Comparison of ENCODE assay signal across 37 cellular contexts in the genomic region with DNA sequence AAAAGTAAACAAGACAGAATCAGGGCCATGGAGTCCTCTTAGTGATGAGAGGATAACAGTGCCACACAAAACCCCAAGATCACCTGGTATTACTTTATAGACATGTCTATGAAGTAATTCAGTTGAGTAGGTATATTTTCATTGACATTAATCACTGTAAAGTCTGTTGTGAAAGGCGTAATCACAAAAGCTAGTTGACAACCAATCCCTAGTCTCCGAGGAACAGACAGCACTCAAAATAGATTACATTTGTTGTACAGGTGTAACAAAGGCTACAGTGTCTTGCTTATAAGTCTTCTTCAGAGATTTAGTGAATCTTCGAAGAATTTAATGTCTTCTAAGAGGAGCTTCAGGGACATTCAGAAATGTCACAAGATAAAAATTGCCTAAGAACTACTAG.
"Had no signal": no experiment of that assay in that cellular context is flagged by ENCODE, and none has a peak within 500 bp of the region (broad histone marks: within the 10 kb centered on the region; RNA-seq: fewer than 3 reads in every experiment).

No MANE protein-coding gene starts in this region.

- H3K36me3 Mint-ChIP-seq: activated naive CD4-positive, alpha-beta T cell treated with anti-CD3 and anti-CD28 coated beads, Interleukin-2, amount 50 U/mL, for 24 hours; brain had no signal

- H3K9me3 Mint-ChIP-seq: activated naive CD4-positive, alpha-beta T cell treated with anti-CD3 and anti-CD28 coated beads, Interleukin-2, amount 50 U/mL, for 24 hours; activated T-cell treated with anti-CD3 and anti-CD28 coated beads, Interleukin-2, amount 50 U/mL, for 24 hours; activated T-cell treated with anti-CD3 and anti-CD28 coated beads, Interleukin-2, amount 50 U/mL, for 72 hours; central memory CD8-positive, alpha-beta T cell had no signal

- H3K4me3 ChIP-seq: adrenal gland, ascending aorta, body of pancreas, breast epithelium, cardiac muscle cell had no signal

- H3K27ac ChIP-seq: adrenal gland, ascending aorta, body of pancreas, brain microvascular endothelial cell, breast epithelium, cardiac muscle cell had no signal

- H3K4me3 Mint-ChIP-seq: activated naive CD4-positive, alpha-beta T cell treated with anti-CD3 and anti-CD28 coated beads for 36 hours; activated naive CD4-positive, alpha-beta T cell treated with anti-CD3 and anti-CD28 coated beads, Interleukin-2, amount 10 ng/mL, durations not matched to agents 7 days and 5 days; activated naive CD4-positive, alpha-beta T cell treated with anti-CD3 and anti-CD28 coated beads, Interleukin-2, amount 50 U/mL, for 24 hours; activated naive CD8-positive, alpha-beta T cell treated with anti-CD3 and anti-CD28 coated beads for 36 hours; activated naive CD8-positive, alpha-beta T cell treated with anti-CD3 and anti-CD28 coated beads, Interleukin-2, amount 10 ng/mL, durations not matched to agents 7 days and 5 days; activated T-cell treated with anti-CD3 and anti-CD28 coated beads, Interleukin-2, amount 50 U/mL, for 24 hours; activated T-cell treated with anti-CD3 and anti-CD28 coated beads, Interleukin-2, amount 50 U/mL, for 4 hours; activated T-cell treated with anti-CD3 and anti-CD28 coated beads, Interleukin-2, amount 50 U/mL, for 72 hours; activated T-helper 1 cell treated with anti-CD3 and anti-CD28 coated beads, Interleukin-12 subunit alpha, Interleukin-12 subunit beta, Interleukin-2, Interleukin-4 antibody, amounts not matched to agents 30 ng/mL and 10 ng/mL and 1 ng/mL, durations not matched to agents 14 hours and 24 hours and 36 hours; activated T-helper 17 cell treated with anti-CD3 and anti-CD28 coated beads, Interleukin-2, amount 50 U/mL, for 72 hours; brain; central memory CD8-positive, alpha-beta T cell had no signal

- DNase-seq: activated effector memory CD4-positive, alpha-beta T cell treated with anti-CD3 and anti-CD28 coated beads, Interleukin-2, amount 50 U/mL, for 16 hours; activated effector memory CD4-positive, alpha-beta T cell treated with Interleukin-2 at 50 U/mL for 16 hours; activated gamma-delta T cell; activated gamma-delta T cell treated with Interleukin-2 at 50 U/mL for 16 hours; activated naive CD4-positive, alpha-beta T cell; activated naive CD4-positive, alpha-beta T cell treated with anti-CD3 and anti-CD28 coated beads for 36 hours; activated naive CD4-positive, alpha-beta T cell treated with anti-CD3 and anti-CD28 coated beads, Interleukin-2, amount 10 ng/mL, durations not matched to agents 7 days and 5 days; activated naive CD4-positive, alpha-beta T cell treated with anti-CD3 and anti-CD28 coated beads, Interleukin-2, amount 50 U/mL, for 16 hours; activated naive CD4-positive, alpha-beta T cell treated with Interleukin-2 at 50 U/mL for 16 hours; activated naive CD8-positive, alpha-beta T cell treated with anti-CD3 and anti-CD28 coated beads for 36 hours; activated naive CD8-positive, alpha-beta T cell treated with anti-CD3 and anti-CD28 coated beads, Interleukin-2, amount 10 ng/mL, durations not matched to agents 7 days and 5 days; activated T-cell treated with anti-CD3 and anti-CD28 coated beads for 4 hours; activated T-cell treated with anti-CD3 and anti-CD28 coated beads, Interleukin-2, amount 50 U/mL, for 1 hour; activated T-cell treated with anti-CD3 and anti-CD28 coated beads, Interleukin-2, amount 50 U/mL, for 24 hours; activated T-cell treated with anti-CD3 and anti-CD28 coated beads, Interleukin-2, amount 50 U/mL, for 4 hours; activated T-cell treated with anti-CD3 and anti-CD28 coated beads, Interleukin-2, amount 50 U/mL, for 48 hours; activated T-cell treated with anti-CD3 and anti-CD28 coated beads, Interleukin-2, amount 50 U/mL, for 72 hours; adrenal gland; amniotic stem cell; amygdala; anterior cingulate cortex; aorta; body of pancreas; brain microvascular endothelial cell; caudate nucleus; central memory CD4-positive, alpha-beta T cell; cerebellar nuclear complex had no signal

- ATAC-seq: activated naive CD4-positive, alpha-beta T cell treated with anti-CD3 and anti-CD28 coated beads, Interleukin-2, amount 50 U/mL, for 72 hours; activated T-cell treated with anti-CD3 and anti-CD28 coated beads, Interleukin-2, amount 50 U/mL, for 4 hours; activated T-cell treated with anti-CD3 and anti-CD28 coated beads, Interleukin-2, amount 50 U/mL, for 72 hours; activated T-helper 17 cell treated with anti-CD3 and anti-CD28 coated beads, Interleukin-2, amount 50 U/mL, for 72 hours; body of pancreas had no signal

- H3K27me3 ChIP-seq: adrenal gland, ascending aorta, body of pancreas, brain microvascular endothelial cell, breast epithelium, cardiac muscle cell had no signal

- H3K27ac Mint-ChIP-seq: activated naive CD4-positive, alpha-beta T cell treated with anti-CD3 and anti-CD28 coated beads for 36 hours; activated naive CD4-positive, alpha-beta T cell treated with anti-CD3 and anti-CD28 coated beads, Interleukin-2, amount 10 ng/mL, durations not matched to agents 7 days and 5 days; activated naive CD4-positive, alpha-beta T cell treated with anti-CD3 and anti-CD28 coated beads, Interleukin-2, amount 50 U/mL, for 24 hours; activated naive CD4-positive, alpha-beta T cell treated with anti-CD3 and anti-CD28 coated beads, Interleukin-2, amount 50 U/mL, for 72 hours; activated naive CD8-positive, alpha-beta T cell treated with anti-CD3 and anti-CD28 coated beads for 36 hours; activated naive CD8-positive, alpha-beta T cell treated with anti-CD3 and anti-CD28 coated beads, Interleukin-2, amount 10 ng/mL, durations not matched to agents 7 days and 5 days; activated T-cell treated with anti-CD3 and anti-CD28 coated beads, Interleukin-2, amount 50 U/mL, for 24 hours; activated T-cell treated with anti-CD3 and anti-CD28 coated beads, Interleukin-2, amount 50 U/mL, for 72 hours; activated T-helper 1 cell treated with anti-CD3 and anti-CD28 coated beads, Interleukin-12 subunit alpha, Interleukin-12 subunit beta, Interleukin-2, Interleukin-4 antibody, amounts not matched to agents 30 ng/mL and 10 ng/mL and 1 ng/mL, durations not matched to agents 14 hours and 24 hours and 36 hours; activated T-helper 17 cell treated with anti-CD3 and anti-CD28 coated beads, Interleukin-2, amount 50 U/mL, for 72 hours; activated T-helper 2 cell treated with anti-CD3 and anti-CD28 coated beads, Interferon-gamma antibody, Interleukin-2, Interleukin-4, amounts not matched to agents 10 μg/mL and 5 μg/mL and 100 μg/mL, durations not matched to agents 14 hours and 24 hours and 36 hours; brain had no signal

- H3K27me3 Mint-ChIP-seq: activated naive CD4-positive, alpha-beta T cell treated with anti-CD3 and anti-CD28 coated beads, Interleukin-2, amount 10 ng/mL, durations not matched to agents 7 days and 5 days; activated naive CD4-positive, alpha-beta T cell treated with anti-CD3 and anti-CD28 coated beads, Interleukin-2, amount 50 U/mL, for 24 hours; activated naive CD8-positive, alpha-beta T cell treated with anti-CD3 and anti-CD28 coated beads for 36 hours; activated naive CD8-positive, alpha-beta T cell treated with anti-CD3 and anti-CD28 coated beads, Interleukin-2, amount 10 ng/mL, durations not matched to agents 7 days and 5 days; activated T-cell treated with anti-CD3 and anti-CD28 coated beads, Interleukin-2, amount 50 U/mL, for 24 hours; activated T-helper 17 cell treated with anti-CD3 and anti-CD28 coated beads, Interleukin-2, amount 50 U/mL, for 72 hours; brain; central memory CD8-positive, alpha-beta T cell had no signal

- H3K4me1 Mint-ChIP-seq: brain had no signal

- H3K9me3 ChIP-seq: adrenal gland, ascending aorta, body of pancreas, breast epithelium had no signal

- H3K36me3 ChIP-seq: adrenal gland, ascending aorta, brain microvascular endothelial cell, breast epithelium, cardiac muscle cell had no signal
